22 cellular contexts compared by ENCODE assay signal in genomic region chr19:2201473-2202148, GRCh38. TPM values are rescaled to one million over a fixed set of nuclear protein-coding genes. Genes with fewer than 3 reads are reported as not detected.
DNase-seq lines count a peak whose midpoint lies in the region; ATAC-seq and TF ChIP-seq lines count a peak whose summit lies in the region.
"Had no signal": no experiment of that assay in that cellular context is flagged by ENCODE, and none has a peak within 500 bp of the region (broad histone marks: within the 10 kb centered on the region; RNA-seq: fewer than 3 reads in every experiment).

No MANE protein-coding gene starts in this region.

- H3K36me3 ChIP-seq in SK-N-MC (ENCODE audit: insufficient read depth, low read length) (peaks cover 12% of the 10 kb centered on the region; the same call in 1 of the 2 replicates), esophagus (ENCODE audit: control insufficient read depth in 2 of 2, insufficient read depth in 2 of 2, low read length in 1 of 2) (peaks cover 0 to 38% of the 10 kb centered on the region in 2 donors), uterus (no peaks in the 10 kb centered on the region)

- peak; percentile 36 for DNase-seq in HT1080 (ENCODE audit: low read depth)
- no peak for DNase-seq in SK-N-MC (ENCODE audit: low read depth, low spot score)
- no peak for DNase-seq in uterus
- DNase-seq in T1000 (lab: John Stamatoyannopoulos, UW) = no peak
- DNase-seq: activated CD4-positive, CD25-positive, alpha-beta regulatory T cell; activated CD8-positive, alpha-beta T cell treated with anti-CD3 and anti-CD28 coated beads, Interleukin-2, amount 10 ng/mL, durations not matched to agents 7 days and 5 days; activated T-cell treated with anti-CD3 and anti-CD28 coated beads, Interleukin-2, amount 50 U/mL, for 1 hour; amniotic stem cell; DND-41; hippocampal formation; KG1; NCI-H146; NCI-H2171; NCI-H524 treated with DMSO at 0.1 percent for 48 hours; stimulated activated CD4-positive, alpha-beta T cell treated with anti-CD3 and anti-CD28 coated beads, Interleukin-2, amount 100 ng/mL, for 48 hours; stimulated activated naive CD4-positive, alpha-beta T cell treated with Interleukin-2 at 50 U/mL for 16 hours; T-helper 9 cell had no signal

- intact Hi-C loops in uterus (cut with DNase I; ENCODE audit: low total_unique reads) = no loop called here

- TF ChIP-seq POLR2A in uterus (IDR thresholded peaks at IDR 0.05) = no peak

- H3K9ac ChIP-seq in SK-N-MC (ENCODE audit: insufficient read length) = no peak overlapping the region

- H3K27me3 ChIP-seq in esophagus (ENCODE audit: control insufficient read depth in 1 of 2, insufficient read depth in 2 of 2, low read length in 2 of 2) = no peaks in the 10 kb centered on the region
- no peaks in the 10 kb centered on the region for H3K27me3 ChIP-seq in uterus
- H3K27me3 ChIP-seq: dorsolateral prefrontal cortex had no signal

- H3K4me3 ChIP-seq in SK-N-MC (no peak overlapping the region), esophagus (ENCODE audit: low read depth in 1 of 2, low read length in 2 of 2) (no peak overlapping the region), skin epidermis (no peak overlapping the region), uterus (no peak overlapping the region)
- H3K4me3 ChIP-seq: dorsolateral prefrontal cortex had no signal

- H3K4me1 ChIP-seq in esophagus (ENCODE audit: control insufficient read depth in 2 of 2, insufficient read depth in 2 of 2, low read length in 1 of 2) (peaks cover 19 to 31% of the 10 kb centered on the region in 2 donors), uterus (no peaks in the 10 kb centered on the region)

- H3K27ac ChIP-seq in SK-N-MC (0 out of 2 replicates have a peak overlapping the region, but pooled peaks have one; percentile 25), esophagus (ENCODE audit: low read depth in 2 of 2, low read length in 1 of 2) (peak overlapping the region; percentile 79 to 88), skin epidermis (peak overlapping the region in 11 of 21 experiments; percentile 3 to 73 (median 42)), uterus (no peak overlapping the region)
- H3K27ac ChIP-seq: epithelial cell of prostate had no signal

- WGBS in esophagus, 2 donors = 78 to 86% methylated on average over 21 of the region's 21 CpGs

- TF ChIP-seq CTCF in uterus (IDR thresholded peaks at IDR 0.05) = no peak

- ATAC-seq in HG02981 (IDR thresholded peaks at IDR 0.05; ENCODE audit: unreplicated experiment) = no peak
- ATAC-seq: activated CD8-positive, alpha-beta T cell treated with anti-CD3 and anti-CD28 coated beads, Interleukin-2, amount 10 ng/mL, durations not matched to agents 7 days and 5 days had no signal

- H3K9me3 ChIP-seq in SK-N-MC (ENCODE audit: low read depth, low read length) (no peaks in the 10 kb centered on the region), esophagus (ENCODE audit: control insufficient read depth in 2 of 2, insufficient read depth in 1 of 2, low read depth in 1 of 2, low read length in 1 of 2) (no peaks in the 10 kb centered on the region), uterus (no peaks in the 10 kb centered on the region)

RNA-seq across cellular contexts. Expression of gene PLEKHJ1, which starts 34.5 kb away (rescaled TPM):
- 146 and 152 TPM in 2 replicates for total RNA-seq in HT1080 (2014; rRNA removed; shearing (Covaris generic))
- polyA plus RNA-seq in HT1080 (2015; cell fraction: cytosol; rRNA removed) = 66.0 and 90.1 TPM in 2 replicates
- 79.1 and 88.2 TPM in 2 replicates for polyA plus RNA-seq in HT1080 (2015; cell fraction: nucleus; rRNA removed)
- polyA plus RNA-seq in esophagus = 10 to 100 TPM; 55.5 to 59.5 TPM
- total RNA-seq in uterus = 10 to 100 TPM in 3 of 4 donors, 1 to 10 TPM in 1; 5.9 to 56.7 (median 30.1) TPM

RNA-seq across cellular contexts. Expression of gene SF3A2, which starts 35.0 kb away (rescaled TPM):
- 71.2 and 91.0 TPM in 2 replicates for total RNA-seq in HT1080 (2014; rRNA removed; shearing (Covaris generic))
- 63.4 and 73.2 TPM in 2 replicates for polyA plus RNA-seq in HT1080 (2015; cell fraction: cytosol; rRNA removed)
- polyA plus RNA-seq in HT1080 (2015; cell fraction: nucleus; rRNA removed) = 124 and 132 TPM in 2 replicates
- 10 to 100 TPM; 38.2 to 55.3 TPM for polyA plus RNA-seq in esophagus
- total RNA-seq in uterus = 100 to 1,000 TPM in 1 of 4 donors, 10 to 100 TPM in 3; 33.2 to 107 (median 50.6) TPM

RNA-seq across cellular contexts. Expression of gene DOT1L, which starts 37.9 kb away (rescaled TPM):
- total RNA-seq in HT1080 (2014; rRNA removed; shearing (Covaris generic)) = 8.5 and 10.0 TPM in 2 replicates
- 16.1 and 19.1 TPM in 2 replicates for polyA plus RNA-seq in HT1080 (2015; cell fraction: cytosol; rRNA removed)
- 30.5 and 32.1 TPM in 2 replicates for polyA plus RNA-seq in HT1080 (2015; cell fraction: nucleus; rRNA removed)
- 10 to 100 TPM in 1 of 2 donors, 1 to 10 TPM in 1; 7.6 to 17.9 TPM for polyA plus RNA-seq in esophagus
- 10 to 100 TPM in 2 of 4 donors, 1 to 10 TPM in 2; 3.2 to 45.3 (median 10.0) TPM for total RNA-seq in uterus

RNA-seq across cellular contexts. Expression of gene AMH, which starts 47.5 kb away (rescaled TPM):
- total RNA-seq in HT1080 (2014; rRNA removed; shearing (Covaris generic)) = 7.2 and 10.6 TPM in 2 replicates
- polyA plus RNA-seq in HT1080 (2015; cell fraction: cytosol; rRNA removed) = 2.8 and 3.4 TPM in 2 replicates
- polyA plus RNA-seq in HT1080 (2015; cell fraction: nucleus; rRNA removed) = 40.8 and 41.9 TPM in 2 replicates
- 1 to 10 TPM in 1 of 2 donors, under 1 TPM in 1; 0.55 to 2.5 TPM for polyA plus RNA-seq in esophagus
- 1 to 10 TPM in 1 of 4 donors, under 1 TPM in 1, not detected in 2; 0.35 to 3.5 TPM for total RNA-seq in uterus

RNA-seq across cellular contexts. Expression of gene AP3D1, which starts 50.2 kb away (rescaled TPM):
- total RNA-seq in HT1080 (2014; rRNA removed; shearing (Covaris generic)) = 124 and 146 TPM in 2 replicates
- polyA plus RNA-seq in HT1080 (2015; cell fraction: cytosol; rRNA removed) = 109 and 116 TPM in 2 replicates
- 137 and 141 TPM in 2 replicates for polyA plus RNA-seq in HT1080 (2015; cell fraction: nucleus; rRNA removed)
- 10 to 100 TPM; 50.8 to 64.5 TPM for polyA plus RNA-seq in esophagus
- total RNA-seq in uterus = 10 to 100 TPM; 33.8 to 97.5 (median 49.8) TPM

Comparison
In these comparisons a context has a peak if more than half of its experiments do, and no peak if none do; other contexts are left out.
1. H3K27ac ChIP-seq: peak in SK-N-MC (single experiment), esophagus (2 of 2) and skin epidermis (11 of 21); none in uterus (0 of 2).